18 cellular contexts compared by ENCODE assay signal in the genomic region with DNA sequence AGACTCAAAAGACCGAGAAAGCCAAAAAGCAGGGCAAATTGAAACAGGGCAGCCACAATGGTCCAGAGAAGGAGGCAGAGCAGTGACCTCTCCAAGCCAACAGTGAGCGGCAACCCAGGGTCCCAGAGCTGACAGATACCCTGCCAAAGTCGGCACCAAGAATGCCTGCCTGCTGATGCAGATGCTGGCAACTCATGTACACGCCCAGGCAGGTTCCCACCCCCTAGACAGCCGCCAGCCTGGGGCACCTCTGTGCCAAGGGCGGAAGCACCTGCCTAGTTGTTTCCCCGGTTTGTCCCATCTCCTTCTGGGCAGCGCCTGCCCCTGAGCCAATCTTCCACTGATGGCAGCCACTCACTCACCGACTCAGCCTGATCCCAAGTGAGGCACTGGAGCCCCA. TPM values are rescaled to one million over a fixed set of nuclear protein-coding genes. Genes with fewer than 3 reads are reported as not detected.
DNase-seq lines count a peak whose midpoint lies in the region; ATAC-seq and TF ChIP-seq lines count a peak whose summit lies in the region.
"Had no signal": no experiment of that assay in that cellular context is flagged by ENCODE, and none has a peak within 500 bp of the region (broad histone marks: within the 10 kb centered on the region; RNA-seq: fewer than 3 reads in every experiment).

No MANE protein-coding gene starts in this region.

- H3K4me3 Mint-ChIP-seq in activated T-helper 2 cell treated with anti-CD3 and anti-CD28 coated beads, Interferon-gamma antibody, Interleukin-2, Interleukin-4, amounts not matched to agents 10 μg/mL and 5 μg/mL and 100 μg/mL, durations not matched to agents 14 hours and 24 hours and 36 hours (ENCODE audit: low read depth): no peak overlapping the region
- H3K4me3 Mint-ChIP-seq in osteocyte (ENCODE audit: unreplicated experiment): no peak overlapping the region
- H3K4me3 Mint-ChIP-seq: T-cell had no signal

- H3K27ac Mint-ChIP-seq in activated T-helper 2 cell treated with anti-CD3 and anti-CD28 coated beads, Interferon-gamma antibody, Interleukin-2, Interleukin-4, amounts not matched to agents 10 μg/mL and 5 μg/mL and 100 μg/mL, durations not matched to agents 14 hours and 24 hours and 36 hours: peak overlapping the region; percentile 28
- H3K27ac Mint-ChIP-seq in osteocyte (ENCODE audit: unreplicated experiment): no peak overlapping the region
- H3K27ac Mint-ChIP-seq: T-cell had no signal

- no peak overlapping the region for H3K4me2 ChIP-seq in parathyroid adenoma (ENCODE audit: low read length)

- no peak overlapping the region for H3K9ac ChIP-seq in parathyroid adenoma

- peaks cover 7% of the 10 kb centered on the region for H3K79me2 ChIP-seq in parathyroid adenoma

- H3K4me3 ChIP-seq in heart right ventricle (no peak overlapping the region), parathyroid adenoma (ENCODE audit: low read depth, low read length) (no peak overlapping the region), suprapubic skin (no peak overlapping the region)
- H3K4me3 ChIP-seq: GM23248 had no signal

- H3K27ac ChIP-seq in heart right ventricle (peak overlapping the region in 8 of 10 donors; percentile 36 to 67 (median 54)), parathyroid adenoma (peak overlapping the region; percentile 24), suprapubic skin (no peak overlapping the region)
- H3K27ac ChIP-seq: GM23248 had no signal

- peaks cover 2% of the 10 kb centered on the region for H3K4me1 Mint-ChIP-seq in activated T-helper 2 cell treated with anti-CD3 and anti-CD28 coated beads, Interferon-gamma antibody, Interleukin-2, Interleukin-4, amounts not matched to agents 10 μg/mL and 5 μg/mL and 100 μg/mL, durations not matched to agents 14 hours and 24 hours and 36 hours (ENCODE audit: low read depth)
- H3K4me1 Mint-ChIP-seq in osteocyte (ENCODE audit: unreplicated experiment): peaks cover 24% of the 10 kb centered on the region

- H3K9me3 ChIP-seq in heart right ventricle: no peaks in the 10 kb centered on the region
- H3K9me3 ChIP-seq in parathyroid adenoma (ENCODE audit: control insufficient read depth, low read length): no peaks in the 10 kb centered on the region
- no peaks in the 10 kb centered on the region for H3K9me3 ChIP-seq in suprapubic skin

- H3K36me3 Mint-ChIP-seq in activated T-helper 2 cell treated with anti-CD3 and anti-CD28 coated beads, Interferon-gamma antibody, Interleukin-2, Interleukin-4, amounts not matched to agents 10 μg/mL and 5 μg/mL and 100 μg/mL, durations not matched to agents 14 hours and 24 hours and 36 hours (ENCODE audit: low read depth): no peaks in the 10 kb centered on the region
- no peaks in the 10 kb centered on the region for H3K36me3 Mint-ChIP-seq in osteocyte (ENCODE audit: unreplicated experiment)

- H3K36me3 ChIP-seq in heart right ventricle: peaks cover 0 to 9% (median 0%) of the 10 kb centered on the region in 9 donors
- no peaks in the 10 kb centered on the region for H3K36me3 ChIP-seq in parathyroid adenoma (ENCODE audit: control insufficient read depth, insufficient read depth, low read length)
- peaks cover 3% of the 10 kb centered on the region for H3K36me3 ChIP-seq in suprapubic skin

- H2AFZ ChIP-seq in parathyroid adenoma: no peak overlapping the region
- H2AFZ ChIP-seq: GM23248 had no signal

- H3K9me3 Mint-ChIP-seq in activated T-helper 2 cell treated with anti-CD3 and anti-CD28 coated beads, Interferon-gamma antibody, Interleukin-2, Interleukin-4, amounts not matched to agents 10 μg/mL and 5 μg/mL and 100 μg/mL, durations not matched to agents 14 hours and 24 hours and 36 hours: no peaks in the 10 kb centered on the region
- H3K9me3 Mint-ChIP-seq in osteocyte (ENCODE audit: unreplicated experiment): no peaks in the 10 kb centered on the region
- H3K9me3 Mint-ChIP-seq: T-cell had no signal

- intact Hi-C loops in activated T-helper 2 cell treated with anti-CD3 and anti-CD28 coated beads, Interferon-gamma antibody, Interleukin-2, Interleukin-4, amounts not matched to agents 10 μg/mL and 5 μg/mL and 100 μg/mL, durations not matched to agents 14 hours and 24 hours and 36 hours (cut with micrococcal nuclease): no loop called here
- intact Hi-C loops in heart right ventricle (cut with DNase I): no loop called here

- TF ChIP-seq CTCF in heart right ventricle (IDR thresholded peaks at IDR 0.05) (no peak), parathyroid adenoma (IDR thresholded peaks at IDR 0.05) (no peak), suprapubic skin (IDR thresholded peaks at IDR 0.05) (no peak), osteocyte (IDR thresholded peaks at IDR 0.05) (no peak)

- H3K27me3 Mint-ChIP-seq in activated T-helper 2 cell treated with anti-CD3 and anti-CD28 coated beads, Interferon-gamma antibody, Interleukin-2, Interleukin-4, amounts not matched to agents 10 μg/mL and 5 μg/mL and 100 μg/mL, durations not matched to agents 14 hours and 24 hours and 36 hours (ENCODE audit: low read depth): no peaks in the 10 kb centered on the region
- H3K27me3 Mint-ChIP-seq in osteocyte (ENCODE audit: unreplicated experiment): no peaks in the 10 kb centered on the region
- H3K27me3 Mint-ChIP-seq: T-cell had no signal

- H3K4me1 ChIP-seq in heart right ventricle (peaks cover 9 to 42% (median 31%) of the 10 kb centered on the region in 9 donors), parathyroid adenoma (no peaks in the 10 kb centered on the region), suprapubic skin (peaks cover 45% of the 10 kb centered on the region)

- whole genome bisulfite sequencing in heart right ventricle, 2 donors: 53 to 73% methylated on average over 9 of the region's 9 CpGs
- WGBS in suprapubic skin: 63% methylated on average over 6 of the region's 9 CpGs

- peak; percentile 62 for DNase-seq in HPDE6-E6E7 (ENCODE audit: extremely low spot score)
- no peak for DNase-seq in activated T-helper 2 cell treated with anti-CD3 and anti-CD28 coated beads, Interferon-gamma antibody, Interleukin-2, Interleukin-4, amounts not matched to agents 10 μg/mL and 5 μg/mL and 100 μg/mL, durations not matched to agents 14 hours and 24 hours and 36 hours (ENCODE audit: low spot score)
- peak in 1 of 2 donors; percentile 61 for DNase-seq in heart right ventricle
- DNase-seq in suprapubic skin (ENCODE audit: low spot score in 2 of 2): no peak
- DNase-seq in osteocyte (ENCODE audit: extremely low spot score, unreplicated experiment): no peak
- DNase-seq in stimulated activated CD4-positive, alpha-beta T cell treated with anti-CD3 and anti-CD28 coated beads, Interleukin-15, amount 100 ng/mL, for 24 hours: no peak
- DNase-seq: activated T-cell treated with anti-CD3 and anti-CD28 coated beads, Interleukin-2, amount 50 U/mL, for 1 hour; GM23248; islet precursor cell; Kasumi-1; NCI-H2081; occipital lobe; OCI-M1; stimulated activated CD4-positive, alpha-beta T cell treated with anti-CD3 and anti-CD28 coated beads, Interleukin-1b, Interleukin-23, amount 100 ng/mL, for 48 hours; T-cell had no signal

- TF ChIP-seq POLR2A in suprapubic skin (IDR thresholded peaks at IDR 0.05): no peak

- peak in 7 of 8 donors; percentile 44 to 89 (median 77) for ATAC-seq in heart right ventricle
- ATAC-seq in GM21381 (IDR thresholded peaks at IDR 0.05; ENCODE audit: unreplicated experiment): no peak
- ATAC-seq: activated CD4-positive, CD25-positive, alpha-beta regulatory T cell treated with anti-CD3 and anti-CD28 coated beads, Interleukin-2, amount 50 U/mL, for 24 hours; T-cell had no signal

- no peak for TF ChIP-seq EP300 in suprapubic skin (IDR thresholded peaks at IDR 0.05)

- no peaks in the 10 kb centered on the region for H3K27me3 ChIP-seq in heart right ventricle
- H3K27me3 ChIP-seq in parathyroid adenoma (ENCODE audit: control insufficient read depth, insufficient read depth, low read length): no peaks in the 10 kb centered on the region
- H3K27me3 ChIP-seq in suprapubic skin: no peaks in the 10 kb centered on the region

RNA-seq across cellular contexts. Expression of gene KLHL25, which starts 22.1 kb away (rescaled TPM):
- total RNA-seq in activated T-helper 2 cell treated with anti-CD3 and anti-CD28 coated beads, Interferon-gamma antibody, Interleukin-2, Interleukin-4, amounts not matched to agents 10 μg/mL and 5 μg/mL and 100 μg/mL, durations not matched to agents 14 hours and 24 hours and 36 hours: 8.5 and 9.0 TPM in 2 replicates
- total RNA-seq in heart right ventricle (1 to 10 TPM; 1.9 to 4.6 (median 3.2) TPM), suprapubic skin (10 to 100 TPM; 14.4 to 24.8 (median 18.5) TPM), osteocyte (3.6 and 3.9 TPM in 2 replicates)
- polyA plus RNA-seq in heart right ventricle: 1 to 10 TPM; 3.2 to 9.2 TPM
